In genomic region chr2:95366514-95366913, GRCh38 we compare ENCODE assay signal across 4 cellular contexts.
TF ChIP-seq lines count a peak whose summit lies in the region.

No MANE protein-coding gene starts in this region.

TF ChIP-seq in SK-N-SH, 30 proteins besides CTCF, POLR2A, EP300 and RAD21:
- TF ChIP-seq NFIC (IDR thresholded peaks at IDR 0.05; ENCODE audit: borderline replicate concordance) (no peak), FOXM1 (IDR thresholded peaks at IDR 0.05; ENCODE audit: low read depth) (no peak), USF1 (IDR thresholded peaks at IDR 0.05; ENCODE audit: borderline replicate concordance, low read depth) (no peak), FOSL2 (IDR thresholded peaks at IDR 0.05; ENCODE audit: borderline replicate concordance, low read depth) (no peak), SIN3A (IDR thresholded peaks at IDR 0.05; ENCODE audit: borderline replicate concordance, low read depth, low read length) (no peak), TEAD4 (IDR thresholded peaks at IDR 0.05; ENCODE audit: borderline replicate concordance, insufficient read depth) (no peak)
TF ChIP-seq in SK-N-SH: peak in this region for 0.

TF ChIP-seq in SK-N-SH treated with all-trans-retinoic acid at 6 μM for 48 hours, 23 proteins besides CTCF, POLR2A, EP300 and RAD21:
- TF ChIP-seq TSHZ2 (CRISPR knock-in tag; IDR thresholded peaks at IDR 0.05) (no peak), CSRNP3 (CRISPR knock-in tag; IDR thresholded peaks at IDR 0.05) (no peak), ARNTL (CRISPR knock-in tag; IDR thresholded peaks at IDR 0.05; ENCODE audit: borderline replicate concordance, low read depth) (no peak), ZNF8 (CRISPR knock-in tag; IDR thresholded peaks at IDR 0.05) (no peak), ZC3H10 (CRISPR knock-in tag; IDR thresholded peaks at IDR 0.05) (no peak), RARB (CRISPR knock-in tag; IDR thresholded peaks at IDR 0.05) (no peak), ISL1 (CRISPR knock-in tag; IDR thresholded peaks at IDR 0.05) (no peak), TOX (CRISPR knock-in tag; IDR thresholded peaks at IDR 0.05; ENCODE audit: borderline replicate concordance) (no peak), OSR1 (CRISPR knock-in tag; IDR thresholded peaks at IDR 0.05) (no peak), CSDC2 (CRISPR knock-in tag; IDR thresholded peaks at IDR 0.05) (no peak), ZFP3 (CRISPR knock-in tag; IDR thresholded peaks at IDR 0.05) (no peak), ZNF70 (CRISPR knock-in tag; IDR thresholded peaks at IDR 0.05) (no peak), POU6F1 (CRISPR knock-in tag; IDR thresholded peaks at IDR 0.05; ENCODE audit: borderline replicate concordance, low read depth) (no peak)

TF ChIP-seq in A549, 52 proteins besides CTCF, POLR2A, EP300 and RAD21:
- TF ChIP-seq MAFK (IDR thresholded peaks at IDR 0.05; ENCODE audit: partially characterized antibody) (peak; percentile 61), ZSCAN20 (CRISPR knock-in tag; IDR thresholded peaks at IDR 0.05) (no peak), NPAS2 (CRISPR knock-in tag; IDR thresholded peaks at IDR 0.05; ENCODE audit: borderline replicate concordance) (no peak), REST (IDR thresholded peaks at IDR 0.05) (no peak), E2F6 (IDR thresholded peaks at IDR 0.05; ENCODE audit: borderline replicate concordance, low read depth) (no peak), ZC3H11A (IDR thresholded peaks at IDR 0.05) (no peak), HOXA7 (CRISPR knock-in tag; IDR thresholded peaks at IDR 0.05) (no peak)

TF ChIP-seq in K562, 482 proteins besides CTCF, POLR2A, EP300 and RAD21:
- TF ChIP-seq ZNF316 (IDR thresholded peaks at IDR 0.05) (peak; percentile 53; the same call in 1 of the 2 replicates), MAFG (tag; conservative IDR thresholded peaks at IDR 0.05) (0 out of 2 replicates have a peak, but pooled peaks have one; percentile 13), C11orf30 (IDR thresholded peaks at IDR 0.05; ENCODE audit: low read depth) (0 out of 2 replicates have a peak, but pooled peaks have one; percentile 24), RFX1 (IDR thresholded peaks at IDR 0.05) (no peak)
